Comparison of ENCODE assay signal across 1 cellular context in genomic region chr7:81159402-81159801, GRCh38.
TF ChIP-seq lines count a peak whose summit lies in the region.

No MANE protein-coding gene starts in this region.

TF ChIP-seq in HepG2, 621 proteins besides CTCF, POLR2A, EP300 and RAD21 (continued from another document):
- 0 out of 2 replicates have a peak, but pooled peaks have one; percentile 28 for TF ChIP-seq ARID5B (CRISPR knock-in tag; IDR thresholded peaks at IDR 0.05)
- no peak for TF ChIP-seq GATA4 (IDR thresholded peaks at IDR 0.05; ENCODE audit: borderline replicate concordance, low read depth)
- TF ChIP-seq ZNF234 (CRISPR knock-in tag; conservative IDR thresholded peaks at IDR 0.05) = no peak
- TF ChIP-seq FOSL2 (CRISPR knock-in tag; IDR thresholded peaks at IDR 0.05) = peak; percentile 91
- TF ChIP-seq ZNF644 (CRISPR knock-in tag; IDR thresholded peaks at IDR 0.05; ENCODE audit: low read depth) = 0 out of 2 replicates have a peak, but pooled peaks have one; percentile 25
